ENCODE assay signal across 20 cellular contexts in the genomic region with DNA sequence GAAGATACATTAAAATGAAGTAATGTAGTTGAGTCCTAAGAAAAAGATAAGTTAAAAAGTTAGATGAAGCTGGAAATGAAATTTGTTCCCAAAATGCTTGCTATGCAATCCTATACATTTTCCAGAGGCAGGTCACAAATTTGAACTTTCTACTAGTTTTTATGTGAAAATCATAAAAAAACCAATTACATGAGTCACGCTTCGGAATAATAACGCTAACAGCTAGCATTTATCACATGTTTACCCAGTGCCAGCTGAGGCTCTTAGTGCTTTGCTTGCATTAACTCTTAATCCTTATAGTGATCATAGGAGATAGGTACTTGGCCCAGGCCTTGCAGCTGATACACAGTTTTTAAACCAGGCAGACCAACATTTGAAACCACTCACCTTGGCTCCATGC.
"Had no signal": no experiment of that assay in that cellular context is flagged by ENCODE, and none has a peak within 500 bp of the region (broad histone marks: within the 10 kb centered on the region; RNA-seq: fewer than 3 reads in every experiment).

No MANE protein-coding gene starts in this region.

- H3K27me3 ChIP-seq: breast epithelium had no signal

- DNase-seq: activated CD4-positive, alpha-beta T cell treated with anti-CD3 and anti-CD28 coated beads for 4 hours; activated CD8-positive, alpha-beta memory T cell treated with anti-CD3 and anti-CD28 coated beads, Interleukin-2, amount 50 U/mL, for 4 hours; activated CD8-positive, alpha-beta T cell treated with anti-CD3 and anti-CD28 coated beads for 36 hours; activated gamma-delta T cell treated with Interleukin-2 at 50 U/mL for 16 hours; activated naive CD4-positive, alpha-beta T cell treated with anti-CD3 and anti-CD28 coated beads, Interleukin-2, amount 10 ng/mL, durations not matched to agents 7 days and 5 days; activated naive CD8-positive, alpha-beta T cell treated with anti-CD3 and anti-CD28 coated beads for 36 hours; activated T-cell treated with anti-CD3 and anti-CD28 coated beads, Interleukin-2, amount 50 U/mL, for 72 hours; anterior cingulate cortex; caudate nucleus; MV-4-11; NCI-H1092 treated with DMSO at 0.1 percent for 48 hours; NCI-H1436 treated with DMSO at 0.1 percent for 48 hours; NCI-H187; NCI-H2081; NCI-H446 treated with DMSO at 0.1 percent for 48 hours; NCI-H524 treated with DMSO at 0.1 percent for 48 hours; SHP77 treated with DMSO at 0.1 percent for 48 hours had no signal

- H3K4me3 ChIP-seq: breast epithelium had no signal

- H3K9me3 ChIP-seq: breast epithelium had no signal

- H3K27ac ChIP-seq: breast epithelium, KMS-11 had no signal

- H3K36me3 ChIP-seq: breast epithelium had no signal

- ATAC-seq: activated CD4-positive, CD25-positive, alpha-beta regulatory T cell treated with anti-CD3 and anti-CD28 coated beads, Interleukin-2, amount 50 U/mL, for 24 hours; activated CD8-positive, alpha-beta T cell treated with anti-CD3 and anti-CD28 coated beads for 36 hours; activated T-cell treated with anti-CD3 and anti-CD28 coated beads, Interleukin-2, amount 50 U/mL, for 72 hours had no signal

- H3K4me1 ChIP-seq: breast epithelium had no signal
